8 cellular contexts compared by ENCODE assay signal in the genomic region with DNA sequence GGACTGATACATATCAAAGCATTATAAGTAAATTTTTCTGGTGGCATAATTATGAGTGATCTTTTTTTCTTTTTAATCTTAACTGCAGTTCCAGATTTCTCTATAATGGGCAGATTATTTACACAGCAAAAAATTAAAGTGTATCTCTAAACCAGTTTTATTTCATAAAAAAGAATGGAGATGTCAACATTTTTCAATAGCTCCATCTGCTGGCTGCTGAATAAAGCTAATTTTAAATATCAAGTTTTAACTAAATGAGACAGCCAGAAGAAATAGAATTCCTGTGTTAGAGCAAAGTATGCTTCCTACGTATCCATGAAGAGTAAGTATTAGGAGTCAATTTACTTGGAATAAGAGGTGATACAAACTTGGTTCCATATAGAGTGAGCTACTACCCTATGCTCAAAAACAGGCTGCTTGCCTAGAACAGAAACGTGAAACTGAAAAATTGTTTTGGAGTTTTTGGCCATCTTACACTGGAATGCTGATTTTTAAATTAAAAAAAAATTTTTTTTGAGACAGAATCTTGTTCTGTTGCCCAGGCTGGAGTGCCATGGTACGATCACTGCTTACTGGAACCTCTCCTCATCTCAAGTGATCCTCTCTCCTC. TPM values are rescaled to one million over a fixed set of nuclear protein-coding genes. Genes with fewer than 3 reads are reported as not detected.
A peak's percentile ranks its signal among the peaks of the same experiment; 100 is the strongest.
DNase-seq lines count a peak whose midpoint lies in the region; ATAC-seq and TF ChIP-seq lines count a peak whose summit lies in the region.

No MANE protein-coding gene starts in this region.

- DNase-seq in ACHN (peak; percentile 12), GM13977 (ENCODE audit: low spot score) (peak; percentile 34), SK-N-DZ (ENCODE audit: low spot score) (peak; percentile 24), glomerular endothelial cell (ENCODE audit: extremely low read depth, low read depth, low spot score) (peak; percentile 22), activated T-cell treated with anti-CD3 and anti-CD28 coated beads for 4 hours (no peak), DMS114 treated with DMSO at 0.1 percent for 48 hours (lab: John Stamatoyannopoulos, UW; ENCODE audit: unreplicated experiment) (no peak)

- ATAC-seq in HG02938 (IDR thresholded peaks at IDR 0.05; ENCODE audit: unreplicated experiment) = no peak
- ATAC-seq in GM21447 (IDR thresholded peaks at IDR 0.05; ENCODE audit: unreplicated experiment) = no peak

- TF ChIP-seq CTCF in GM13977 (IDR thresholded peaks at IDR 0.05; ENCODE audit: extremely low read depth, insufficient read depth, missing control alignments) = peak; percentile 56

- in situ Hi-C loops in ACHN (cut with HindIII; ENCODE audit: low pct_ligation_motif_present, low pct_unique_long_range_greater_than_20kb, low sequenced_read_pairs) (no loop called here), GM13977 (cut with MboI; ENCODE audit: low pct_unique_long_range_greater_than_20kb, low sequenced_read_pairs, unreplicated experiment) (loop anchor here (25.0 kb wide), 2 partner anchors 669 to 1131 kb away; no protein-coding TSS in a partner anchor)

RNA-seq across cellular contexts. Expression of gene PDS5B, which starts 5.0 kb away (rescaled TPM):
- polyA plus RNA-seq in SK-N-DZ (2014; cell fraction: cytosol; rRNA removed) = 7.6 and 14.1 TPM in 2 replicates
- polyA plus RNA-seq in SK-N-DZ (2014; cell fraction: nucleus; rRNA removed) = 9.7 and 16.0 TPM in 2 replicates
- total RNA-seq in glomerular endothelial cell = 21.8 and 26.4 TPM in 2 replicates

RNA-seq across cellular contexts. Expression of gene N4BP2L2, which starts 42.7 kb away (rescaled TPM):
- 77.9 and 85.0 TPM in 2 replicates for polyA plus RNA-seq in SK-N-DZ (2014; cell fraction: cytosol; rRNA removed)
- polyA plus RNA-seq in SK-N-DZ (2014; cell fraction: nucleus; rRNA removed) = 105 and 106 TPM in 2 replicates
- total RNA-seq in glomerular endothelial cell = 32.4 and 66.3 TPM in 2 replicates

Comparison
In these comparisons a context has a peak if more than half of its experiments do, and no peak if none do; other contexts are left out.
1. DNase-seq: peak in ACHN (single experiment), GM13977 (single experiment), SK-N-DZ (single experiment) and glomerular endothelial cell (single experiment); none in activated T-cell treated with anti-CD3 and anti-CD28 coated beads for 4 hours (single experiment) and DMS114 treated with DMSO at 0.1 percent for 48 hours (single experiment).